In the genomic region with DNA sequence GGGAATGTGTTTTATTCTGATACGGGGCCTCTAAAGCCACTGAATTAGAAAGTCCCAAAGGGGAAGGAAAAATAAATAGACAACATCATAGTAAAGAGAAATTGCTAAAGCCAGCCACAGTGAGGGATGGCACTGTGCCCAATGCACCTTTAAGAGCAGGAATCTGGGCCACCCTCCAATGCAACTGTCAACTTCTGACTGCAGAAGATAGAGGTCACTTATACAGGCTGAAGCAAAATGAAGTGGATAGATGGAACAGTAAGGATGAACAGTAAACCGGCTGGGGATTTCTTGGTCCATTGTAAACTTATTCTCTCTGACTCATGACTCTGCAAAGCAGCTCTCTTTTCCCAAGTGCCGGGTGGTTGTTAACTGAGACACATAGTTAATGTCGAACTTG, we compare ENCODE assay signal across 11 cellular contexts. TPM values are rescaled to one million over a fixed set of nuclear protein-coding genes. Genes with fewer than 3 reads are reported as not detected.
A peak's percentile ranks its signal among the peaks of the same experiment; 100 is the strongest.
DNase-seq lines count a peak whose midpoint lies in the region; ATAC-seq and TF ChIP-seq lines count a peak whose summit lies in the region.
"Had no signal": no experiment of that assay in that cellular context is flagged by ENCODE, and none has a peak within 500 bp of the region (broad histone marks: within the 10 kb centered on the region; RNA-seq: fewer than 3 reads in every experiment).

No MANE protein-coding gene starts in this region.

- H3K4me3 ChIP-seq in HEK293 (ENCODE audit: low read depth, low read length) (no peak overlapping the region), heart left ventricle (no peak overlapping the region)
- H3K4me3 ChIP-seq: Peyer's patch had no signal

- H3K4me1 ChIP-seq in HEK293 (ENCODE audit: control insufficient read depth, insufficient read depth, low read length) (peaks cover 26% of the 10 kb centered on the region), heart left ventricle (peaks cover 0 to 73% (median 13%) of the 10 kb centered on the region in 12 donors)

- H3K27ac ChIP-seq in HEK293 (ENCODE audit: extremely low read depth, low read depth, low read length) (no peak overlapping the region; the same call in 1 of the 2 replicates), heart left ventricle (peak overlapping the region in 7 of 12 donors; percentile 10 to 39 (median 28))
- H3K27ac ChIP-seq: parathyroid adenoma, Peyer's patch had no signal

- ATAC-seq in SK-N-SH treated with all-trans-retinoic acid at 6 μM for 48 hours = peak; percentile 73
- ATAC-seq in heart left ventricle = peak in 3 of 4 donors; percentile 54 to 61 (median 59)
- ATAC-seq in HG03095 (IDR thresholded peaks at IDR 0.05; ENCODE audit: unreplicated experiment) = no peak

- TF ChIP-seq POLR2A in heart left ventricle (IDR thresholded peaks at IDR 0.05) = no peak

- POLR2A ChIA-PET in HEK293 (lab: Yijun Ruan, JAX) = interaction anchor here (1.6 kb wide), 1 partner anchor 57 kb away, joined by 5 read pairs; no protein-coding TSS in a partner anchor

- DNase-seq in A172 (ENCODE audit: low spot score) (peak; percentile 44), heart left ventricle (peak in 2 of 5 donors; percentile 38 to 51), AG20443 (ENCODE audit: low spot score) (no peak), globus pallidus (ENCODE audit: low spot score) (no peak), DMS53 (lab: John Stamatoyannopoulos, UW) (no peak)
- DNase-seq: activated naive CD4-positive, alpha-beta T cell treated with anti-CD3 and anti-CD28 coated beads for 36 hours; Peyer's patch had no signal

- WGBS in heart left ventricle, 4 donors = 45 to 51% (median 46%) methylated on average over 4 of the region's 4 CpGs

- intact Hi-C loops in heart left ventricle (cut with DNase I) = loop anchor here in 3 of 10 donors (5.0 to 10.0 kb wide), 2 partner anchors 67 to 70 kb away; no protein-coding TSS in a partner anchor

- peaks cover 0 to 2% of the 10 kb centered on the region in 2 experiments; a peak in 1 of 3 replicates for H3K36me3 ChIP-seq in HEK293 (ENCODE audit: control insufficient read depth in 2 of 2, insufficient read depth in 1 of 2, low read length in 2 of 2)
- H3K36me3 ChIP-seq in heart left ventricle = peaks cover 0 to 12% (median 0%) of the 10 kb centered on the region in 9 donors

- H3K9me3 ChIP-seq in HEK293 (ENCODE audit: control insufficient read depth, insufficient read depth, low read depth, low read length) (no peaks in the 10 kb centered on the region), heart left ventricle (no peaks in the 10 kb centered on the region)
- H3K9me3 ChIP-seq: Peyer's patch had no signal

- H3K27me3 ChIP-seq in heart left ventricle = no peaks in the 10 kb centered on the region
- H3K27me3 ChIP-seq: Peyer's patch had no signal

- TF ChIP-seq CTCF in HEK293 (tag by site-specific recombination; IDR thresholded peaks at IDR 0.05) = no peak
- no peak for TF ChIP-seq CTCF in heart left ventricle (IDR thresholded peaks at IDR 0.05)

- CTCF ChIA-PET in HEK293 (lab: Yijun Ruan, JAX) = interaction anchor here (0.8 to 4.6 kb wide), 8 partner anchors 7 to 175 kb away, joined by 3 to 25 read pairs (median 6); no protein-coding TSS in a partner anchor

TF ChIP-seq in HEK293, 187 proteins besides CTCF, POLR2A, EP300 and RAD21 (continues in another document):
- TF ChIP-seq ZNF558 (tag by site-specific recombination; IDR thresholded peaks at IDR 0.05) = no peak
- 0 out of 2 replicates have a peak, but pooled peaks have one; percentile 30 for TF ChIP-seq ZBTB20 (tag by site-specific recombination; IDR thresholded peaks at IDR 0.05)
- TF ChIP-seq, protein P1, sequence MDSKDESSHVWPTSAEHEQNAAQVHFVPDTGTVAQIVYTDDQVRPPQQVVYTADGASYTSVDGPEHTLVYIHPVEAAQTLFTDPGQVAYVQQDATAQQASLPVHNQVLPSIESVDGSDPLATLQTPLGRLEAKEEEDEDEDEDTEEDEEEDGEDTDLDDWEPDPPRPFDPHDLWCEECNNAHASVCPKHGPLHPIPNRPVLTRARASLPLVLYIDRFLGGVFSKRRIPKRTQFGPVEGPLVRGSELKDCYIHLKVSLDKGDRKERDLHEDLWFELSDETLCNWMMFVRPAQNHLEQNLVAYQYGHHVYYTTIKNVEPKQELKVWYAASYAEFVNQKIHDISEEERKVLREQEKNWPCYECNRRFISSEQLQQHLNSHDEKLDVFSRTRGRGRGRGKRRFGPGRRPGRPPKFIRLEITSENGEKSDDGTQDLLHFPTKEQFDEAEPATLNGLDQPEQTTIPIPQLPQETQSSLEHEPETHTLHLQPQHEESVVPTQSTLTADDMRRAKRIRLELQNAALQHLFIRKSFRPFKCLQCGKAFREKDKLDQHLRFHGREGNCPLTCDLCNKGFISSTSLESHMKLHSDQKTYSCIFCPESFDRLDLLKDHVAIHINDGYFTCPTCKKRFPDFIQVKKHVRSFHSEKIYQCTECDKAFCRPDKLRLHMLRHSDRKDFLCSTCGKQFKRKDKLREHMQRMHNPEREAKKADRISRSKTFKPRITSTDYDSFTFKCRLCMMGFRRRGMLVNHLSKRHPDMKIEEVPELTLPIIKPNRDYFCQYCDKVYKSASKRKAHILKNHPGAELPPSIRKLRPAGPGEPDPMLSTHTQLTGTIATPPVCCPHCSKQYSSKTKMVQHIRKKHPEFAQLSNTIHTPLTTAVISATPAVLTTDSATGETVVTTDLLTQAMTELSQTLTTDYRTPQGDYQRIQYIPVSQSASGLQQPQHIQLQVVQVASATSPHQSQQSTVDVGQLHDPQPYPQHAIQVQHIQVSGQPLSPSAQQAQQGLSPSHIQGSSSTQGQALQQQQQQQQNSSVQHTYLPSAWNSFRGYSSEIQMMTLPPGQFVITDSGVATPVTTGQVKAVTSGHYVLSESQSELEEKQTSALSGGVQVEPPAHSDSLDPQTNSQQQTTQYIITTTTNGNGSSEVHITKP (tag by site-specific recombination; IDR thresholded peaks at IDR 0.05) = 0 out of 2 replicates have a peak, but pooled peaks have one; percentile 14
- TF ChIP-seq ZNF692 (tag by site-specific recombination; IDR thresholded peaks at IDR 0.05) = 0 out of 2 replicates have a peak, but pooled peaks have one; percentile 31
- 0 out of 2 replicates have a peak, but pooled peaks have one; percentile 10 for TF ChIP-seq ZNF184 (tag by site-specific recombination; IDR thresholded peaks at IDR 0.05)

TF ChIP-seq in SK-N-SH treated with all-trans-retinoic acid at 6 μM for 48 hours, 23 proteins besides CTCF, POLR2A, EP300 and RAD21:
- TF ChIP-seq ZFP3 (CRISPR knock-in tag; IDR thresholded peaks at IDR 0.05) = no peak
- no peak for TF ChIP-seq ZNF8 (CRISPR knock-in tag; IDR thresholded peaks at IDR 0.05)

RNA-seq across cellular contexts. Expression of gene KCNIP2, which starts 54.0 kb away (rescaled TPM):
- total RNA-seq in A172 (2014; rRNA removed; shearing (Covaris generic)) = 2.8 TPM in 1 of 2 replicates, not detected in the other
- total RNA-seq in heart left ventricle = 100 to 1,000 TPM in 7 of 9 donors, 10 to 100 TPM in 2; 85.1 to 862 (median 174) TPM
- 100 to 1,000 TPM; 214 to 262 TPM for polyA plus RNA-seq in heart left ventricle

Comparison
In these comparisons a context has a peak if more than half of its experiments do, and no peak if none do; other contexts are left out.
1. RNA of gene KCNIP2, which starts 54.0 kb away (total RNA-seq): 85.1 to 862 TPM in heart left ventricle; 2.8 TPM in A172; every median in the first group is over 10 times any median in the second.